In genomic region chr12:104443008-104443407, GRCh38 we compare ENCODE assay signal across 26 cellular contexts.
"Had no signal": no experiment of that assay in that cellular context is flagged by ENCODE, and none has a peak within 500 bp of the region (broad histone marks: within the 10 kb centered on the region; RNA-seq: fewer than 3 reads in every experiment).

No MANE protein-coding gene starts in this region.

- H3K36me3 Mint-ChIP-seq: activated CD4-positive, alpha-beta memory T cell treated with anti-CD3 and anti-CD28 coated beads for 36 hours; activated naive CD8-positive, alpha-beta T cell treated with anti-CD3 and anti-CD28 coated beads, Interleukin-2, amount 10 ng/mL, durations not matched to agents 7 days and 5 days had no signal

- H3K27me3 ChIP-seq: adrenal gland, Peyer's patch had no signal

- DNase-seq: activated B cell treated with CpG ODN at 0.5 μM for 24 hours; activated CD4-positive, alpha-beta memory T cell treated with anti-CD3 and anti-CD28 coated beads for 36 hours; activated CD4-positive, alpha-beta T cell treated with anti-CD3 and anti-CD28 coated beads for 1 hour; activated CD4-positive, alpha-beta T cell treated with anti-CD3 and anti-CD28 coated beads, Interleukin-2, amount 10 ng/mL, durations not matched to agents 24 days and 14 days; activated CD8-positive, alpha-beta memory T cell treated with anti-CD3 and anti-CD28 coated beads for 24 hours; activated gamma-delta T cell; activated naive CD4-positive, alpha-beta T cell treated with anti-CD3 and anti-CD28 coated beads, Interleukin-2, amount 10 ng/mL, durations not matched to agents 7 days and 5 days; activated naive CD8-positive, alpha-beta T cell treated with anti-CD3 and anti-CD28 coated beads, Interleukin-2, amount 10 ng/mL, durations not matched to agents 7 days and 5 days; activated T-cell treated with anti-CD3 and anti-CD28 coated beads for 4 hours; activated T-cell treated with anti-CD3 and anti-CD28 coated beads, Interleukin-2, amount 50 U/mL, for 48 hours; adrenal gland; anterior cingulate cortex; cerebellar nuclear complex; Kasumi-1; KBM-7; NCI-H1105 treated with DMSO at 0.1 percent for 48 hours; NCI-H1436 treated with DMSO at 0.1 percent for 48 hours; NCI-H187; NCI-H2081; NCI-H510A treated with DMSO at 0.1 percent for 48 hours; NCI-H748 treated with DMSO at 0.1 percent for 48 hours; Peyer's patch; Right ventricle myocardium superior had no signal

- H3K4me1 Mint-ChIP-seq: activated T-helper 17 cell treated with anti-CD3 and anti-CD28 coated beads, Interleukin-2, amount 50 U/mL, for 72 hours had no signal

- H3K4me3 Mint-ChIP-seq: activated B cell treated with CpG ODN at 0.5 μM for 24 hours; activated CD4-positive, alpha-beta memory T cell treated with anti-CD3 and anti-CD28 coated beads for 36 hours; activated CD4-positive, alpha-beta T cell treated with anti-CD3 and anti-CD28 coated beads, Interleukin-2, amount 10 ng/mL, durations not matched to agents 24 days and 14 days; activated naive CD4-positive, alpha-beta T cell treated with anti-CD3 and anti-CD28 coated beads, Interleukin-2, amount 10 ng/mL, durations not matched to agents 7 days and 5 days; activated naive CD8-positive, alpha-beta T cell treated with anti-CD3 and anti-CD28 coated beads, Interleukin-2, amount 10 ng/mL, durations not matched to agents 7 days and 5 days; activated T-helper 17 cell treated with anti-CD3 and anti-CD28 coated beads, Interleukin-2, amount 50 U/mL, for 72 hours; T-helper 1 cell treated with Interleukin-12 subunit alpha and Interleukin-12 subunit beta and Interleukin-4 antibody, amounts not matched to agents 30 μg/mL and 1 μg/mL, for 36 hours had no signal

- H3K4me3 ChIP-seq: adrenal gland, Peyer's patch had no signal

- H3K4me1 ChIP-seq: adrenal gland, Peyer's patch had no signal

- ATAC-seq: activated T-helper 17 cell treated with anti-CD3 and anti-CD28 coated beads, Interleukin-2, amount 50 U/mL, for 72 hours had no signal

- H3K27ac ChIP-seq: adrenal gland, Peyer's patch, RWPE1 had no signal

- H3K27ac Mint-ChIP-seq: activated B cell treated with CpG ODN at 0.5 μM for 24 hours; activated CD4-positive, alpha-beta memory T cell treated with anti-CD3 and anti-CD28 coated beads for 36 hours; activated CD4-positive, alpha-beta T cell treated with anti-CD3 and anti-CD28 coated beads, Interleukin-2, amount 10 ng/mL, durations not matched to agents 24 days and 14 days; activated naive CD4-positive, alpha-beta T cell treated with anti-CD3 and anti-CD28 coated beads, Interleukin-2, amount 10 ng/mL, durations not matched to agents 7 days and 5 days; activated naive CD8-positive, alpha-beta T cell treated with anti-CD3 and anti-CD28 coated beads, Interleukin-2, amount 10 ng/mL, durations not matched to agents 7 days and 5 days; activated T-helper 17 cell treated with anti-CD3 and anti-CD28 coated beads, Interleukin-2, amount 50 U/mL, for 72 hours; T-helper 1 cell treated with Interleukin-12 subunit alpha and Interleukin-12 subunit beta and Interleukin-4 antibody, amounts not matched to agents 30 μg/mL and 1 μg/mL, for 36 hours had no signal

- H3K36me3 ChIP-seq: adrenal gland, Peyer's patch had no signal

- H3K9me3 Mint-ChIP-seq: activated CD4-positive, alpha-beta memory T cell treated with anti-CD3 and anti-CD28 coated beads for 36 hours; activated naive CD4-positive, alpha-beta T cell treated with anti-CD3 and anti-CD28 coated beads, Interleukin-2, amount 10 ng/mL, durations not matched to agents 7 days and 5 days; activated naive CD8-positive, alpha-beta T cell treated with anti-CD3 and anti-CD28 coated beads, Interleukin-2, amount 10 ng/mL, durations not matched to agents 7 days and 5 days; activated T-helper 17 cell treated with anti-CD3 and anti-CD28 coated beads, Interleukin-2, amount 50 U/mL, for 72 hours; T-helper 1 cell treated with Interleukin-12 subunit alpha and Interleukin-12 subunit beta and Interleukin-4 antibody, amounts not matched to agents 30 μg/mL and 1 μg/mL, for 36 hours had no signal

- H3K27me3 Mint-ChIP-seq: activated B cell treated with CpG ODN at 0.5 μM for 24 hours; activated CD4-positive, alpha-beta memory T cell treated with anti-CD3 and anti-CD28 coated beads for 36 hours; activated naive CD8-positive, alpha-beta T cell treated with anti-CD3 and anti-CD28 coated beads, Interleukin-2, amount 10 ng/mL, durations not matched to agents 7 days and 5 days; activated T-helper 17 cell treated with anti-CD3 and anti-CD28 coated beads, Interleukin-2, amount 50 U/mL, for 72 hours had no signal

- H3K9me3 ChIP-seq: adrenal gland, Peyer's patch had no signal
